In genomic region chr13:45370922-45371406, GRCh38 we compare ENCODE assay signal across 1 cellular context.
TF ChIP-seq lines count a peak whose summit lies in the region.

No MANE protein-coding gene starts in this region.

TF ChIP-seq in liver, 16 proteins besides CTCF, POLR2A, EP300 and RAD21 (continued from another document):
- TF ChIP-seq REST (IDR thresholded peaks at IDR 0.05) (no peak), EGR1 (IDR thresholded peaks at IDR 0.05; ENCODE audit: low read depth in 2 of 2) (no peak), ZBTB33 (IDR thresholded peaks at IDR 0.05) (no peak)
